21 cellular contexts compared by ENCODE assay signal in genomic region chr4:132056466-132056865, GRCh38.
"Had no signal": no experiment of that assay in that cellular context is flagged by ENCODE, and none has a peak within 500 bp of the region (broad histone marks: within the 10 kb centered on the region; RNA-seq: fewer than 3 reads in every experiment).

No MANE protein-coding gene starts in this region.

- ATAC-seq: activated CD8-positive, alpha-beta memory T cell treated with anti-CD3 and anti-CD28 coated beads, Interleukin-2, amount 10 ng/mL, durations not matched to agents 7 days and 5 days; activated CD8-positive, alpha-beta T cell treated with anti-CD3 and anti-CD28 coated beads for 36 hours; left lobe of liver; naive thymus-derived CD8-positive, alpha-beta T cell; stimulated activated naive B cell treated with anti-CD40 and anti-IgM and Interleukin-4, amounts not matched to agents 10 μg/mL and 1 μg/mL and 100 μg/mL, for 72 hours had no signal

- H3K9ac ChIP-seq: neural progenitor cell had no signal

- H3K4me3 ChIP-seq: coronary artery, esophagus muscularis mucosa, lung, neural progenitor cell, sigmoid colon, transverse colon had no signal

- H3K36me3 ChIP-seq: esophagus muscularis mucosa, neural progenitor cell, sigmoid colon, transverse colon, WERI-Rb-1 had no signal

- H3K27ac ChIP-seq: coronary artery, esophagus muscularis mucosa, neural progenitor cell, sigmoid colon, transverse colon, WERI-Rb-1 had no signal

- H2AFZ ChIP-seq: neural progenitor cell had no signal

- H3K9me3 ChIP-seq: esophagus muscularis mucosa, transverse colon had no signal

- H3K27me3 ChIP-seq: esophagus muscularis mucosa, neural progenitor cell, sigmoid colon, transverse colon had no signal

- H3K4me1 ChIP-seq: esophagus muscularis mucosa, neural progenitor cell, sigmoid colon, transverse colon had no signal

- DNase-seq: activated CD4-positive, alpha-beta T cell treated with anti-CD3 and anti-CD28 coated beads, Interleukin-2, amount 10 ng/mL, durations not matched to agents 7 days and 5 days; activated CD4-positive, CD25-positive, alpha-beta regulatory T cell treated with anti-CD3 and anti-CD28 coated beads, Interleukin-2, amount 50 U/mL, for 72 hours; activated CD8-positive, alpha-beta memory T cell treated with anti-CD3 and anti-CD28 coated beads, Interleukin-2, amount 10 ng/mL, durations not matched to agents 7 days and 5 days; activated CD8-positive, alpha-beta T cell treated with anti-CD3 and anti-CD28 coated beads for 36 hours; activated effector memory CD4-positive, alpha-beta T cell treated with anti-CD3 and anti-CD28 coated beads, Interleukin-2, amount 50 U/mL, for 16 hours; activated naive CD4-positive, alpha-beta T cell treated with anti-CD3 and anti-CD28 coated beads, Interleukin-2, amount 10 ng/mL, durations not matched to agents 7 days and 5 days; activated T-cell treated with anti-CD3 and anti-CD28 coated beads for 4 hours; immature natural killer cell; naive thymus-derived CD8-positive, alpha-beta T cell; retina; sigmoid colon; stimulated activated CD4-positive, alpha-beta T cell treated with anti-CD3 and anti-CD28 coated beads, Interleukin-2, amount 100 ng/mL, for 48 hours; stimulated activated CD8-positive, alpha-beta memory T cell treated with anti-CD3 and anti-CD28 coated beads, Interleukin-4, amount 100 ng/mL, for 48 hours; stimulated activated naive B cell treated with anti-CD40 and anti-IgM and Interleukin-4, amounts not matched to agents 10 μg/mL and 1 μg/mL and 100 μg/mL, for 72 hours; transverse colon; WERI-Rb-1 had no signal

- H3K4me2 ChIP-seq: neural progenitor cell had no signal
